In genomic region chr7:4699897-4700296, GRCh38 we compare ENCODE assay signal across 1 cellular context.
TF ChIP-seq lines count a peak whose summit lies in the region.

No MANE protein-coding gene starts in this region.

TF ChIP-seq in GM12878, 131 proteins besides CTCF, POLR2A, EP300 and RAD21:
- no peak for TF ChIP-seq HSF1 (IDR thresholded peaks at IDR 0.05; ENCODE audit: low read depth, low read length)
- TF ChIP-seq RFX5 (IDR thresholded peaks at IDR 0.05; ENCODE audit: low read depth, low read length): no peak
- TF ChIP-seq MEF2A (IDR thresholded peaks at IDR 0.05; ENCODE audit: insufficient read depth, low read depth, low read length): no peak
- TF ChIP-seq SP1 (IDR thresholded peaks at IDR 0.05; ENCODE audit: low read depth, low read length): no peak
- no peak for TF ChIP-seq REST (IDR thresholded peaks at IDR 0.05; ENCODE audit: low read depth, low read length)
- TF ChIP-seq ZBTB33 (IDR thresholded peaks at IDR 0.05): no peak
